Comparison of ENCODE assay signal across 19 cellular contexts in genomic region chr10:45386657-45387056, GRCh38. TPM values are rescaled to one million over a fixed set of nuclear protein-coding genes. Genes with fewer than 3 reads are reported as not detected.
DNase-seq lines count a peak whose midpoint lies in the region; ATAC-seq, FAIRE-seq and TF ChIP-seq lines count a peak whose summit lies in the region.
"Had no signal": no experiment of that assay in that cellular context is flagged by ENCODE, and none has a peak within 500 bp of the region (broad histone marks: within the 10 kb centered on the region; RNA-seq: fewer than 3 reads in every experiment).

No MANE protein-coding gene starts in this region.

- H3K4me3 Mint-ChIP-seq in activated naive CD8-positive, alpha-beta T cell treated with anti-CD3 and anti-CD28 coated beads, Interleukin-2, amount 50 U/mL, for 24 hours = no peak overlapping the region
- H3K4me3 Mint-ChIP-seq: CD4-positive, alpha-beta T cell; H9 had no signal

- no peak for FAIRE-seq in bronchial epithelial cell (lab: Jason Lieb, UNC)
- FAIRE-seq: A204.1, D721Med, G401.6, GM12891, GM19239, H1 had no signal

- H3K36me3 Mint-ChIP-seq in activated naive CD8-positive, alpha-beta T cell treated with anti-CD3 and anti-CD28 coated beads, Interleukin-2, amount 50 U/mL, for 24 hours (ENCODE audit: low read depth) = peaks cover 2% of the 10 kb centered on the region

- H3K9me3 ChIP-seq in RWPE2 (ENCODE audit: severe bottlenecking) (no peaks in the 10 kb centered on the region), left lung (no peaks in the 10 kb centered on the region), psoas muscle (no peaks in the 10 kb centered on the region), heart right ventricle (peaks cover 0 to 5% (median 0%) of the 10 kb centered on the region in 11 donors)

- DNase-seq in RWPE2 (ENCODE audit: low spot score) (no peak), bronchial epithelial cell (ENCODE audit: low read depth) (peak; percentile 20), left lung (no peak), psoas muscle (no peak), heart right ventricle (no peak)
- no peak for DNase-seq in activated naive CD8-positive, alpha-beta T cell treated with anti-CD3 and anti-CD28 coated beads, Interleukin-2, amount 50 U/mL, for 24 hours
- DNase-seq: ACHN; AML-193; Caco-2; CD4-positive, alpha-beta T cell; H9 had no signal

- WGBS in psoas muscle, 3 donors = 85 to 87% (median 87%) methylated on average over 5 of the region's 5 CpGs
- WGBS in heart right ventricle, 2 donors = 78 to 81% methylated on average over 5 of the region's 5 CpGs

- H3K27me3 ChIP-seq in RWPE2 (ENCODE audit: insufficient read depth, poor library complexity, severe bottlenecking) (no peaks in the 10 kb centered on the region), bronchial epithelial cell (ENCODE audit: control insufficient read depth, insufficient read depth, low read length) (no peaks in the 10 kb centered on the region), left lung (no peaks in the 10 kb centered on the region), psoas muscle (ENCODE audit: insufficient read depth in 3 of 3, low read length in 2 of 3) (no peaks in the 10 kb centered on the region), heart right ventricle (peaks cover 0 to 10% (median 0%) of the 10 kb centered on the region in 7 donors)

- H3K4me1 ChIP-seq in RWPE2 (ENCODE audit: insufficient read depth, poor library complexity, severe bottlenecking) = no peaks in the 10 kb centered on the region
- H3K4me1 ChIP-seq in left lung = peaks cover 0 to 34% of the 10 kb centered on the region in 2 donors
- no peaks in the 10 kb centered on the region for H3K4me1 ChIP-seq in psoas muscle
- H3K4me1 ChIP-seq in heart right ventricle = peaks cover 0 to 22% (median 0%) of the 10 kb centered on the region in 9 donors
- H3K4me1 ChIP-seq: Caco-2 had no signal

- no peak overlapping the region for H3K27ac Mint-ChIP-seq in activated naive CD8-positive, alpha-beta T cell treated with anti-CD3 and anti-CD28 coated beads, Interleukin-2, amount 50 U/mL, for 24 hours
- H3K27ac Mint-ChIP-seq: CD4-positive, alpha-beta T cell; H9 had no signal

- peak; percentile 58; the same call in 1 of the 3 replicates for ATAC-seq in RWPE2 (ENCODE audit: low read depth)
- ATAC-seq in left lung = peak; percentile 13
- no peak for ATAC-seq in activated naive CD8-positive, alpha-beta T cell treated with anti-CD3 and anti-CD28 coated beads, Interleukin-2, amount 50 U/mL, for 24 hours
- ATAC-seq in psoas muscle = no peak
- ATAC-seq in heart right ventricle = no peak

- no peaks in the 10 kb centered on the region for H3K9me3 Mint-ChIP-seq in activated naive CD8-positive, alpha-beta T cell treated with anti-CD3 and anti-CD28 coated beads, Interleukin-2, amount 50 U/mL, for 24 hours

- no peaks in the 10 kb centered on the region for H3K27me3 Mint-ChIP-seq in activated naive CD8-positive, alpha-beta T cell treated with anti-CD3 and anti-CD28 coated beads, Interleukin-2, amount 50 U/mL, for 24 hours

- TF ChIP-seq CTCF in RWPE2 (IDR thresholded peaks at IDR 0.05; ENCODE audit: poor library complexity, severe bottlenecking) (no peak), bronchial epithelial cell (IDR thresholded peaks at IDR 0.05; ENCODE audit: insufficient read depth, low read length, severe bottlenecking) (no peak), left lung (IDR thresholded peaks at IDR 0.05) (no peak), psoas muscle (IDR thresholded peaks at IDR 0.05) (no peak), heart right ventricle (IDR thresholded peaks at IDR 0.05) (no peak)

- H3K27ac ChIP-seq in RWPE2 (ENCODE audit: poor library complexity, severe bottlenecking) = no peak overlapping the region
- no peak overlapping the region for H3K27ac ChIP-seq in left lung
- no peak overlapping the region for H3K27ac ChIP-seq in psoas muscle
- no peak overlapping the region for H3K27ac ChIP-seq in heart right ventricle
- H3K27ac ChIP-seq: C4-2B had no signal

- H3K4me1 Mint-ChIP-seq in activated naive CD8-positive, alpha-beta T cell treated with anti-CD3 and anti-CD28 coated beads, Interleukin-2, amount 50 U/mL, for 24 hours = no peaks in the 10 kb centered on the region

- H3K36me3 ChIP-seq in RWPE2 (ENCODE audit: low read depth) = no peaks in the 10 kb centered on the region
- H3K36me3 ChIP-seq in bronchial epithelial cell (ENCODE audit: control insufficient read depth, insufficient read depth, low read length) = no peaks in the 10 kb centered on the region
- H3K36me3 ChIP-seq in left lung = peaks cover 0 to 62% of the 10 kb centered on the region in 2 donors
- no peaks in the 10 kb centered on the region for H3K36me3 ChIP-seq in psoas muscle (ENCODE audit: insufficient read depth in 1 of 2, low read depth in 1 of 2)
- peaks cover 0 to 32% (median 0%) of the 10 kb centered on the region in 9 donors for H3K36me3 ChIP-seq in heart right ventricle

- intact Hi-C loops in left lung (cut with DNase I) (no loop called here), psoas muscle (cut with DNase I) (no loop called here), heart right ventricle (cut with DNase I) (no loop called here)

- H3K4me3 ChIP-seq in RWPE2 (ENCODE audit: severe bottlenecking) (no peak overlapping the region), bronchial epithelial cell (ENCODE audit: low read depth, low read length) (no peak overlapping the region), left lung (no peak overlapping the region), psoas muscle (no peak overlapping the region), heart right ventricle (no peak overlapping the region)

RNA-seq across cellular contexts. Expression of gene ALOX5, which starts 12.6 kb away (rescaled TPM):
- total RNA-seq in bronchial epithelial cell (0.13 and 0.26 TPM in 2 replicates), left lung (100 to 1,000 TPM in 1 of 2 donors, 10 to 100 TPM in 1; 52.3 to 145 TPM), psoas muscle (1 to 10 TPM; 1.6 to 3.1 (median 2.4) TPM), heart right ventricle (10 to 100 TPM in 1 of 10 donors, 1 to 10 TPM in 9; 1.8 to 21.8 (median 3.4) TPM)
- polyA plus RNA-seq in psoas muscle (1 to 10 TPM; 1.8 to 2.9 (median 2.0) TPM), heart right ventricle (1 to 10 TPM; 4.8 to 6.0 TPM)
- total RNA-seq: Caco-2 had no signal
- polyA plus RNA-seq: BJ had no signal

Comparison
In these comparisons a context has a peak if more than half of its experiments do, and no peak if none do; other contexts are left out.
1. ATAC-seq: peak in RWPE2 (single experiment) and left lung (single experiment); none in activated naive CD8-positive, alpha-beta T cell treated with anti-CD3 and anti-CD28 coated beads, Interleukin-2, amount 50 U/mL, for 24 hours (single experiment), psoas muscle (0 of 4) and heart right ventricle (0 of 8).